Comparison of ENCODE assay signal across 18 cellular contexts in the genomic region with DNA sequence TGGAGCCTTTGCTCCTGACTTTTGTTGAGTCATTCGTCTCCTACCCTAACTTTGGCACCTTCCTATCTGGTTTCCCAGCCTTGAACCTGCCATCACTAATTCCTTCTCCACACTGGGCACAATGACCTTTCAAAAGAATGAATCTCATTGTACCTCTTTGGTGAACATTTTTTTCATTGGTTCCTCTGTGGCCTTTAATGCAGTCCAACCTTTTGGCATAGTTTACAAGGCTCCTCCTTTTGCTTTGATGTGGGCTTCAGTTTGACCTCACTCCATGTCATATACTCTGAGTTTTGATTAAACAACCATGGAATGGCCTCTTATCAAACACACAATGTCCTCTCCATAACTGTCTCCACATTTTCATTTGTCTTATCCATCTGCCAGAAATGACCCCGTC. TPM values are rescaled to one million over a fixed set of nuclear protein-coding genes. Genes with fewer than 3 reads are reported as not detected.
"Had no signal": no experiment of that assay in that cellular context is flagged by ENCODE, and none has a peak within 500 bp of the region (broad histone marks: within the 10 kb centered on the region; RNA-seq: fewer than 3 reads in every experiment).

No MANE protein-coding gene starts in this region.

- H3K27me3 ChIP-seq: esophagus squamous epithelium, spleen had no signal

- H3K9me3 ChIP-seq: esophagus squamous epithelium, psoas muscle, spleen had no signal

- H3K27me3 Mint-ChIP-seq: activated CD4-positive, alpha-beta T cell treated with anti-CD3 and anti-CD28 coated beads, Interleukin-2, amount 10 ng/mL, durations not matched to agents 7 days and 5 days; stimulated activated naive B cell treated with anti-CD40 and anti-IgM and Interleukin-4, amounts not matched to agents 10 μg/mL and 1 μg/mL and 100 μg/mL, for 72 hours had no signal

- DNase-seq: activated CD4-positive, alpha-beta T cell treated with anti-CD3 and anti-CD28 coated beads, Interleukin-2, amount 10 ng/mL, durations not matched to agents 7 days and 5 days; activated CD4-positive, CD25-positive, alpha-beta regulatory T cell; activated T-cell treated with anti-CD3 and anti-CD28 coated beads, Interleukin-2, amount 50 U/mL, for 4 hours; cerebellar nuclear complex; esophagus squamous epithelium; foreskin fibroblast; head of caudate nucleus; mammary epithelial cell; natural killer cell; occipital lobe; psoas muscle; spleen; stimulated activated CD4-positive, alpha-beta T cell treated with anti-CD3 and anti-CD28 coated beads, Interleukin-1b, Interleukin-23, amount 100 ng/mL, for 48 hours; stimulated activated naive B cell treated with anti-CD40 and anti-IgM and Interleukin-4, amounts not matched to agents 10 μg/mL and 1 μg/mL and 100 μg/mL, for 72 hours; T-helper 2 cell had no signal

- H3K4me3 Mint-ChIP-seq: activated CD4-positive, alpha-beta T cell treated with anti-CD3 and anti-CD28 coated beads, Interleukin-2, amount 10 ng/mL, durations not matched to agents 7 days and 5 days; activated T-cell treated with anti-CD3 and anti-CD28 coated beads, Interleukin-2, amount 50 U/mL, for 4 hours; natural killer cell; stimulated activated naive B cell treated with anti-CD40 and anti-IgM and Interleukin-4, amounts not matched to agents 10 μg/mL and 1 μg/mL and 100 μg/mL, for 72 hours had no signal

- H3K9me3 Mint-ChIP-seq: activated CD4-positive, alpha-beta T cell treated with anti-CD3 and anti-CD28 coated beads, Interleukin-2, amount 10 ng/mL, durations not matched to agents 7 days and 5 days; activated T-cell treated with anti-CD3 and anti-CD28 coated beads, Interleukin-2, amount 50 U/mL, for 4 hours; natural killer cell; stimulated activated naive B cell treated with anti-CD40 and anti-IgM and Interleukin-4, amounts not matched to agents 10 μg/mL and 1 μg/mL and 100 μg/mL, for 72 hours had no signal

- ATAC-seq: activated T-cell treated with anti-CD3 and anti-CD28 coated beads, Interleukin-2, amount 50 U/mL, for 4 hours; natural killer cell; sciatic nerve; SK-N-SH treated with all-trans-retinoic acid at 6 μM for 48 hours; stimulated activated naive B cell treated with anti-CD40 and anti-IgM and Interleukin-4, amounts not matched to agents 10 μg/mL and 1 μg/mL and 100 μg/mL, for 72 hours had no signal

- H3K27ac Mint-ChIP-seq: activated CD4-positive, alpha-beta T cell treated with anti-CD3 and anti-CD28 coated beads, Interleukin-2, amount 10 ng/mL, durations not matched to agents 7 days and 5 days; stimulated activated naive B cell treated with anti-CD40 and anti-IgM and Interleukin-4, amounts not matched to agents 10 μg/mL and 1 μg/mL and 100 μg/mL, for 72 hours had no signal

- H3K4me1 ChIP-seq: esophagus squamous epithelium, psoas muscle had no signal

- H3K27ac ChIP-seq: esophagus squamous epithelium, psoas muscle, spleen had no signal

- H3K4me3 ChIP-seq: esophagus squamous epithelium, psoas muscle, spleen had no signal

RNA-seq across cellular contexts. Expression of a gene that starts 14.5 kb away (rescaled TPM):
- total RNA-seq: ureter had no signal
